11 cellular contexts compared by ENCODE assay signal in the genomic region with DNA sequence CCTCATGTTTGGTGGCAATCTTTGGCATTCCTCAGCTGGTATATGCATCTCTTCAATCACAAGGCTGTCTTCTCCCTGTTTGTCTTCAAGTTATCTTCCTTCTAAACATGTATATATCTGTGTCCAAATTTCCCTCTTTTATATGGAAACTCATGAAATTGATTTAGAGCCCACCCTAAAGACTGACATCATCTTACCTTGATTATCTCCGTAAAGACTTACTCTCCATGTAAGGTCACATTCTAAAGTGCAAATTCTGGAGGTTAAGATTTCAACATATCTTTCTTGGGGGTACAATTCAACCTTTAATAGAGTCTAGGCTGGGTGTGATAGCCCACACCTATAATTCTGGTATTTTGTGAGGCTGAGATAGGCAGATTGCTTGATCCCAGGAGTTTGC.
"Had no signal": no experiment of that assay in that cellular context is flagged by ENCODE, and none has a peak within 500 bp of the region (broad histone marks: within the 10 kb centered on the region; RNA-seq: fewer than 3 reads in every experiment).

No MANE protein-coding gene starts in this region.

- H3K4me1 Mint-ChIP-seq: GM23338, H9 had no signal

- H3K9me3 Mint-ChIP-seq: GM23338, H9 had no signal

- H3K4me1 ChIP-seq: HAP-1 had no signal

- H3K4me2 ChIP-seq: GM23338 had no signal

- DNase-seq: GM23248, GOT3, H7, H9, HCEC 1CT, HFFc6 had no signal

- H3K4me3 Mint-ChIP-seq: GM23338, H9, HFFc6 had no signal

- H2AFZ ChIP-seq: GM23248 had no signal

- H3K9me3 ChIP-seq: HAP-1 had no signal

- ATAC-seq: GM23338, HCT116 had no signal

- H3K4me3 ChIP-seq: GM23248, GM23338, HAP-1 had no signal

- FAIRE-seq: H1, H54 had no signal

- H3K27ac ChIP-seq: GM23248 had no signal

- H3K9ac ChIP-seq: GM23248 had no signal

- H3K36me3 ChIP-seq: HAP-1 had no signal

- H3K27ac Mint-ChIP-seq: GM23338, H9, HFFc6 had no signal
